11 cellular contexts compared by ENCODE assay signal in the genomic region with DNA sequence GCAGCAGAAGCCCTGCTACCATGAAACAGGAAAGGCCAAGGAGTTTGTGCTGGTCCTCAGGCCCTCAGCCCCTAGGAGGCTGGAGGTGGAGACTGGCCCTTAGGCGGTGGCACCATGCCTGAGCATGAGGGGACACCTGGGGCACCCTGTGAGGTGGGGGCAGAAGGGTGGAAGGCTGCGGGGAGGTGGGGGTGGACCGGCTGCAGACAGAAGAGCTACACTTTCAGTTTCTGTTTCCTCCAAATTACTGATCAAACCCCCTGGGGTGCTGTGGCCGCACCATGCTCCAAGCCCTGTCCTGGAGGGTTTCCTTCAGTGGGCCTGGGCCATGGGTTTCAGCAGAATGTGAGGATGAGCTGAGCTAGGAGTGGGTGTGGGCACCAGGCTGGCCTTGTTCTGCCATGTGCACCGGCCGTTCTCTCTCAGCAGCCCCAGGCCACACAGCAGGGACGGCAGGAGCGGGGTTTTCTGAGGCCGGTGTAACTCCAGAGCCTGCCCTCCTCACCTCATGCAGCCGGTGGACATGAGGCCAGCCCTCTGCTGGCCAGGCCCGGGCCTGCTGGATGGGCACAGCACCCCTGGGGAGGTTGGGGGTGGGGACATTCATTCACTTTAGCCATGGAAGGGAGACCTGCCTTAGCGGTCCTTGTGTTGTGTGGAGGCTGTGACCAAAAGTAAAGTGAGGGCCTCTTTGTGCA. TPM values are rescaled to one million over a fixed set of nuclear protein-coding genes. Genes with fewer than 3 reads are reported as not detected.
DNase-seq lines count a peak whose midpoint lies in the region; ATAC-seq and TF ChIP-seq lines count a peak whose summit lies in the region.
"Had no signal": no experiment of that assay in that cellular context is flagged by ENCODE, and none has a peak within 500 bp of the region (broad histone marks: within the 10 kb centered on the region; RNA-seq: fewer than 3 reads in every experiment).

No MANE protein-coding gene starts in this region.

- no peak overlapping the region for H3K4me2 ChIP-seq in SK-N-SH

- no peaks in the 10 kb centered on the region; a peak in 1 of 4 replicates for H3K4me1 ChIP-seq in SK-N-SH (ENCODE audit: control insufficient read depth in 1 of 2, insufficient read depth in 2 of 2, low read depth in 1 of 2, low read length in 1 of 2)
- H3K4me1 ChIP-seq: breast epithelium had no signal

- no peak for TF ChIP-seq RAD21 in SK-N-SH (IDR thresholded peaks at IDR 0.05; ENCODE audit: low read length)

- H3K36me3 ChIP-seq in SK-N-SH (replicated peaks in 1 of 2; ENCODE audit: control insufficient read depth in 1 of 2, insufficient read depth in 2 of 2, low read length in 1 of 2): no peaks in the 10 kb centered on the region
- H3K36me3 ChIP-seq: breast epithelium, neutrophil had no signal

- no peaks in the 10 kb centered on the region for H3F3A ChIP-seq in SK-N-SH (replicated peaks; ENCODE audit: insufficient read depth)

- TF ChIP-seq CTCF in GM12865 (IDR thresholded peaks at IDR 0.05; ENCODE audit: insufficient read depth, low read depth, low read length, missing control alignments) (no peak), SK-N-SH (IDR thresholded peaks at IDR 0.05) (peak; percentile 24; the same call in 1 of the 2 replicates)

- ATAC-seq in GM21786 (IDR thresholded peaks at IDR 0.05; ENCODE audit: unreplicated experiment) (peak; percentile 27), left lobe of liver (peak; percentile 29)

- no peak for TF ChIP-seq EP300 in SK-N-SH (IDR thresholded peaks at IDR 0.05; ENCODE audit: borderline replicate concordance in 1 of 2, low read depth in 1 of 2, low read length in 1 of 2)

- no peaks in the 10 kb centered on the region for H3K27me3 ChIP-seq in SK-N-SH (ENCODE audit: insufficient read depth)
- H3K27me3 ChIP-seq: breast epithelium, neutrophil had no signal

- CTCF ChIA-PET in SK-N-SH (lab: Yijun Ruan, JAX): interaction anchor here (5.0 kb wide), 1 partner anchor 178 kb away, joined by 65 read pairs; no protein-coding TSS in a partner anchor

- POLR2A ChIA-PET in SK-N-SH (lab: Yijun Ruan, JAX): no interaction called here

- DNase-seq in GM12865 (ENCODE audit: low read depth) (peak; percentile 37), SK-N-SH (peak; percentile 39), left lobe of liver (ENCODE audit: low spot score) (no peak), NCI-H1694 (lab: John Stamatoyannopoulos, UW) (no peak), NCI-H2029 (lab: John Stamatoyannopoulos, UW) (no peak)
- no peak for DNase-seq in NK-92 treated with Interleukin-12 subunit alpha and Interleukin-12 subunit beta, amount 100 ng/mL, for 24 hours (lab: John Stamatoyannopoulos, UW)
- DNase-seq: hypothalamus, NCI-H226 had no signal

- no peak overlapping the region for H2AFZ ChIP-seq in SK-N-SH (ENCODE audit: low read depth)

- H3K9ac ChIP-seq in SK-N-SH: no peak overlapping the region

- H3K79me2 ChIP-seq in SK-N-SH (ENCODE audit: insufficient read depth): no peaks in the 10 kb centered on the region

- H4K20me1 ChIP-seq in SK-N-SH (ENCODE audit: insufficient read depth): no peaks in the 10 kb centered on the region

- no peak overlapping the region for H3K4me3 ChIP-seq in GM12865 (ENCODE audit: low read depth, low read length)
- no peak overlapping the region for H3K4me3 ChIP-seq in SK-N-SH (ENCODE audit: low read depth in 2 of 2, low read length in 1 of 2)

- H3K9me2 ChIP-seq in SK-N-SH: no peaks in the 10 kb centered on the region

- no peaks in the 10 kb centered on the region for H3K9me3 ChIP-seq in SK-N-SH
- H3K9me3 ChIP-seq: breast epithelium, neutrophil had no signal

- 71% methylated on average over 3 of the region's 12 CpGs for WGBS in SK-N-SH (ENCODE audit: low lambda C conversion rate)

- H3K27ac ChIP-seq in SK-N-SH (ENCODE audit: low read depth in 2 of 2, low read length in 1 of 2): no peak overlapping the region
- H3K27ac ChIP-seq: breast epithelium, neutrophil had no signal

TF ChIP-seq in SK-N-SH, 30 proteins besides CTCF, POLR2A, EP300 and RAD21:
- TF ChIP-seq TAF1 (IDR thresholded peaks at IDR 0.05; ENCODE audit: borderline replicate concordance, low read depth, low read length) (no peak), NFIC (IDR thresholded peaks at IDR 0.05; ENCODE audit: borderline replicate concordance) (no peak), RXRA (IDR thresholded peaks at IDR 0.05; ENCODE audit: borderline replicate concordance, low read depth) (no peak), EZH2phosphoT487 (IDR thresholded peaks at IDR 0.05; ENCODE audit: borderline replicate concordance, low read depth) (no peak), POLR2AphosphoS5 (IDR thresholded peaks at IDR 0.05; ENCODE audit: low read depth, low read length) (no peak), TEAD4 (IDR thresholded peaks at IDR 0.05; ENCODE audit: borderline replicate concordance, insufficient read depth) (no peak), SIN3A (IDR thresholded peaks at IDR 0.05; ENCODE audit: borderline replicate concordance, low read depth, low read length) (no peak), CHD2 (IDR thresholded peaks at IDR 0.05; ENCODE audit: low read length, partially characterized antibody) (no peak), JUND (IDR thresholded peaks at IDR 0.05) (no peak), RCOR1 (IDR thresholded peaks at IDR 0.05; ENCODE audit: low read length) (no peak), GATA2 (CRISPR knock-in tag; IDR thresholded peaks at IDR 0.05) (no peak), SMC3 (IDR thresholded peaks at IDR 0.05; ENCODE audit: low read depth, low read length) (no peak), MXI1 (IDR thresholded peaks at IDR 0.05; ENCODE audit: low read depth, low read length) (no peak), RFX5 (IDR thresholded peaks at IDR 0.05; ENCODE audit: low read length) (no peak)
- TF ChIP-seq, protein P1, sequence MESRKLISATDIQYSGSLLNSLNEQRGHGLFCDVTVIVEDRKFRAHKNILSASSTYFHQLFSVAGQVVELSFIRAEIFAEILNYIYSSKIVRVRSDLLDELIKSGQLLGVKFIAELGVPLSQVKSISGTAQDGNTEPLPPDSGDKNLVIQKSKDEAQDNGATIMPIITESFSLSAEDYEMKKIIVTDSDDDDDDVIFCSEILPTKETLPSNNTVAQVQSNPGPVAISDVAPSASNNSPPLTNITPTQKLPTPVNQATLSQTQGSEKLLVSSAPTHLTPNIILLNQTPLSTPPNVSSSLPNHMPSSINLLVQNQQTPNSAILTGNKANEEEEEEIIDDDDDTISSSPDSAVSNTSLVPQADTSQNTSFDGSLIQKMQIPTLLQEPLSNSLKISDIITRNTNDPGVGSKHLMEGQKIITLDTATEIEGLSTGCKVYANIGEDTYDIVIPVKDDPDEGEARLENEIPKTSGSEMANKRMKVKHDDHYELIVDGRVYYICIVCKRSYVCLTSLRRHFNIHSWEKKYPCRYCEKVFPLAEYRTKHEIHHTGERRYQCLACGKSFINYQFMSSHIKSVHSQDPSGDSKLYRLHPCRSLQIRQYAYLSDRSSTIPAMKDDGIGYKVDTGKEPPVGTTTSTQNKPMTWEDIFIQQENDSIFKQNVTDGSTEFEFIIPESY (IDR thresholded peaks at IDR 0.05; ENCODE audit: borderline replicate concordance, low read depth): no peak
- TF ChIP-seq, protein P2, sequence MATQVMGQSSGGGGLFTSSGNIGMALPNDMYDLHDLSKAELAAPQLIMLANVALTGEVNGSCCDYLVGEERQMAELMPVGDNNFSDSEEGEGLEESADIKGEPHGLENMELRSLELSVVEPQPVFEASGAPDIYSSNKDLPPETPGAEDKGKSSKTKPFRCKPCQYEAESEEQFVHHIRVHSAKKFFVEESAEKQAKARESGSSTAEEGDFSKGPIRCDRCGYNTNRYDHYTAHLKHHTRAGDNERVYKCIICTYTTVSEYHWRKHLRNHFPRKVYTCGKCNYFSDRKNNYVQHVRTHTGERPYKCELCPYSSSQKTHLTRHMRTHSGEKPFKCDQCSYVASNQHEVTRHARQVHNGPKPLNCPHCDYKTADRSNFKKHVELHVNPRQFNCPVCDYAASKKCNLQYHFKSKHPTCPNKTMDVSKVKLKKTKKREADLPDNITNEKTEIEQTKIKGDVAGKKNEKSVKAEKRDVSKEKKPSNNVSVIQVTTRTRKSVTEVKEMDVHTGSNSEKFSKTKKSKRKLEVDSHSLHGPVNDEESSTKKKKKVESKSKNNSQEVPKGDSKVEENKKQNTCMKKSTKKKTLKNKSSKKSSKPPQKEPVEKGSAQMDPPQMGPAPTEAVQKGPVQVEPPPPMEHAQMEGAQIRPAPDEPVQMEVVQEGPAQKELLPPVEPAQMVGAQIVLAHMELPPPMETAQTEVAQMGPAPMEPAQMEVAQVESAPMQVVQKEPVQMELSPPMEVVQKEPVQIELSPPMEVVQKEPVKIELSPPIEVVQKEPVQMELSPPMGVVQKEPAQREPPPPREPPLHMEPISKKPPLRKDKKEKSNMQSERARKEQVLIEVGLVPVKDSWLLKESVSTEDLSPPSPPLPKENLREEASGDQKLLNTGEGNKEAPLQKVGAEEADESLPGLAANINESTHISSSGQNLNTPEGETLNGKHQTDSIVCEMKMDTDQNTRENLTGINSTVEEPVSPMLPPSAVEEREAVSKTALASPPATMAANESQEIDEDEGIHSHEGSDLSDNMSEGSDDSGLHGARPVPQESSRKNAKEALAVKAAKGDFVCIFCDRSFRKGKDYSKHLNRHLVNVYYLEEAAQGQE (IDR thresholded peaks at IDR 0.05; ENCODE audit: low read depth, low read length): no peak
- TF ChIP-seq, protein P3, sequence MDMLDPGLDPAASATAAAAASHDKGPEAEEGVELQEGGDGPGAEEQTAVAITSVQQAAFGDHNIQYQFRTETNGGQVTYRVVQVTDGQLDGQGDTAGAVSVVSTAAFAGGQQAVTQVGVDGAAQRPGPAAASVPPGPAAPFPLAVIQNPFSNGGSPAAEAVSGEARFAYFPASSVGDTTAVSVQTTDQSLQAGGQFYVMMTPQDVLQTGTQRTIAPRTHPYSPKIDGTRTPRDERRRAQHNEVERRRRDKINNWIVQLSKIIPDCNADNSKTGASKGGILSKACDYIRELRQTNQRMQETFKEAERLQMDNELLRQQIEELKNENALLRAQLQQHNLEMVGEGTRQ (IDR thresholded peaks at IDR 0.05; ENCODE audit: borderline replicate concordance, low read depth, low read length): no peak

RNA-seq across cellular contexts. Expression of a gene that starts 51.5 kb away (rescaled TPM):
- polyA plus RNA-seq in SK-N-SH (2012; rRNA removed): 78.9 and 105 TPM in 2 replicates
- polyA plus RNA-seq in SK-N-SH (2012; cell fraction: cytosol; rRNA removed): 82.9 and 136 TPM in 2 replicates
- polyA plus RNA-seq in SK-N-SH (2012; cell fraction: nucleus; rRNA removed): 46.4 and 49.5 TPM in 2 replicates
- total RNA-seq in left lobe of liver: 10.7 TPM

RNA-seq across cellular contexts. Expression of a gene that starts 52.7 kb away (rescaled TPM):
- 0.03 TPM in 1 of 2 replicates, not detected in the other for polyA plus RNA-seq in SK-N-SH (2012; rRNA removed)
- under 0.01 TPM in 1 of 2 replicates, not detected in the other for polyA plus RNA-seq in SK-N-SH (2012; cell fraction: cytosol; rRNA removed)
- polyA plus RNA-seq in SK-N-SH (2012; cell fraction: nucleus; rRNA removed): 0.07 and 0.18 TPM in 2 replicates
- not detected for total RNA-seq in left lobe of liver

Comparison
In these comparisons a context has a peak if more than half of its experiments do, and no peak if none do; other contexts are left out.
1. DNase-seq: peak in GM12865 (single experiment) and SK-N-SH (single experiment); none in left lobe of liver (single experiment), NK-92 treated with Interleukin-12 subunit alpha and Interleukin-12 subunit beta, amount 100 ng/mL, for 24 hours (single experiment), NCI-H1694 (single experiment) and NCI-H2029 (single experiment).